ENCODE assay signal across 22 cellular contexts in the genomic region with DNA sequence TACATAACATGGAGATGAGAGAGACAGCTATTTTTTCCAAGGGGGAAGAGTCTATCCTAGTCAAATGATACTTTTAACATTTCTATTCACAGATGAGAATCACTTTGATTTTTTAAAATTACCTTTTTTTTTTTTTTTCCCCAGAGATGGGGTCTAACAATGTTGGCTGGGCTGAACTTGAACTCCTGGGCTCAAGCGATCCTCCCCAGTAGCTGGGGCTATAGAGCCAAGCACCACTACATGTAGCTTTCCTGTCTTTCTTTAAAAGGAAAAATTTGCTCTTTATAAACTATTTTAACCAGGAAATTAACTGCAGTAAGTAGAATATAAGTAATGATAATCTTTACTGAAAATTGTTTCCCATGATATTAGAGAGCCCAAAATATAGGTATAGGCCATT. TPM values are rescaled to one million over a fixed set of nuclear protein-coding genes. Genes with fewer than 3 reads are reported as not detected.
DNase-seq lines count a peak whose midpoint lies in the region; ATAC-seq, FAIRE-seq and TF ChIP-seq lines count a peak whose summit lies in the region.
"Had no signal": no experiment of that assay in that cellular context is flagged by ENCODE, and none has a peak within 500 bp of the region (broad histone marks: within the 10 kb centered on the region; RNA-seq: fewer than 3 reads in every experiment).

No MANE protein-coding gene starts in this region.

- TF ChIP-seq RAD21 in H1 (IDR thresholded peaks at IDR 0.05 in 1 of 2, conservative IDR thresholded peaks at IDR 0.05 in 1 of 2; ENCODE audit: low read depth in 2 of 2, low read length in 2 of 2), result peak; percentile 7 to 35; a peak in 3 of 4 replicates

- DNase-seq in AG04450 (ENCODE audit: low read depth, low spot score) (no peak), NCI-H69 (lab: John Stamatoyannopoulos, UW) (peak; percentile 17), H1 (ENCODE audit: low read depth in 1 of 2, low spot score in 2 of 2) (no peak), kidney epithelial cell (ENCODE audit: low read depth) (no peak), upper lobe of right lung (no peak), NCI-H82 treated with DMSO at 0.1 percent for 48 hours (lab: John Stamatoyannopoulos, UW; ENCODE audit: unreplicated experiment) (no peak), DMS53 treated with DMSO at 0.1 percent for 48 hours (lab: John Stamatoyannopoulos, UW; ENCODE audit: unreplicated experiment) (no peak)
- DNase-seq: activated effector memory CD4-positive, alpha-beta T cell treated with anti-CD3 and anti-CD28 coated beads, Interleukin-2, amount 50 U/mL, for 16 hours; activated naive CD8-positive, alpha-beta T cell treated with anti-CD3 and anti-CD28 coated beads, Interleukin-2, amount 50 U/mL, for 24 hours; caudate nucleus; esophagus squamous epithelium; head of caudate nucleus; left ventricle myocardium inferior; NCI-H146; NCI-H2171 treated with DMSO at 0.1 percent for 48 hours; NCI-H774; retina had no signal

- H3K79me1 ChIP-seq in H1 (ENCODE audit: low read depth, low read length), result no peaks in the 10 kb centered on the region

- no peak overlapping the region for H2BK12ac ChIP-seq in H1 (ENCODE audit: low read depth, low read length)

- H3K9ac ChIP-seq in H1 (replicated peaks in 1 of 4; ENCODE audit: extremely low read depth in 1 of 4, low read depth in 3 of 4, low read length in 3 of 4), result no peak overlapping the region

- H2AFZ ChIP-seq in H1 (ENCODE audit: low read length), result no peak overlapping the region

- POLR2A ChIA-PET in AG04450 (lab: Yijun Ruan, JAX), result interaction anchor here (0.7 kb wide), 1 partner anchor 279 kb away, joined by 7 read pairs; no protein-coding TSS in a partner anchor
- POLR2A ChIA-PET in H1 (lab: Charles Lee; ENCODE audit: partially characterized antibody), result no interaction called here

- no peak overlapping the region for H2BK5ac ChIP-seq in H1 (ENCODE audit: low read depth, low read length)

- H2AK5ac ChIP-seq in H1 (ENCODE audit: low read depth, low read length), result no peak overlapping the region

- no peak for ATAC-seq in upper lobe of right lung
- ATAC-seq in GM18867 (IDR thresholded peaks at IDR 0.05; ENCODE audit: unreplicated experiment), result no peak
- ATAC-seq: A549; activated naive CD8-positive, alpha-beta T cell treated with anti-CD3 and anti-CD28 coated beads, Interleukin-2, amount 50 U/mL, for 24 hours; HepG2 had no signal

- peak overlapping the region; percentile 24; the same call in 1 of the 2 replicates for H3K4me3 ChIP-seq in AG04450 (ENCODE audit: low read depth, low read length)
- no peak overlapping the region for H3K4me3 ChIP-seq in H1 (ENCODE audit: extremely low read depth in 1 of 4, insufficient read depth in 2 of 4, low read depth in 3 of 4, low read length in 4 of 4)
- H3K4me3 ChIP-seq in kidney epithelial cell (ENCODE audit: low read depth, low read length), result peak overlapping the region; percentile 74
- no peak overlapping the region for H3K4me3 ChIP-seq in upper lobe of right lung
- H3K4me3 ChIP-seq: A549, esophagus squamous epithelium, left ventricle myocardium inferior had no signal

- no peak overlapping the region for H3K4ac ChIP-seq in H1 (replicated peaks; ENCODE audit: insufficient read length, low read depth, low read length)

- H3K36me3 ChIP-seq in H1 (ENCODE audit: control insufficient read depth in 2 of 4, insufficient read depth in 4 of 4, low read length in 3 of 4), result no peaks in the 10 kb centered on the region
- H3K36me3 ChIP-seq in kidney epithelial cell (ENCODE audit: control insufficient read depth, insufficient read depth, low read length), result no peaks in the 10 kb centered on the region
- no peaks in the 10 kb centered on the region for H3K36me3 ChIP-seq in upper lobe of right lung
- H3K36me3 ChIP-seq: esophagus squamous epithelium, left ventricle myocardium inferior, neutrophil had no signal

- intact Hi-C loops in upper lobe of right lung (cut with DNase I), result no loop called here

- CTCF ChIA-PET in AG04450 (lab: Charles Lee), result interaction anchor here (0.7 to 2.2 kb wide), 6 partner anchors 17 to 752 kb away, joined by 3 to 8 read pairs (median 4); no protein-coding TSS in a partner anchor
- CTCF ChIA-PET in H1 (lab: Charles Lee; ENCODE audit: partially characterized antibody), result interaction anchor here (1.6 to 3.6 kb wide), 2 partner anchors 101 to 104 kb away, joined by 3 to 9 read pairs; no protein-coding TSS in a partner anchor

- H4K8ac ChIP-seq in H1 (ENCODE audit: extremely low read depth, insufficient read depth, low read length), result no peak overlapping the region

- no peak overlapping the region for H3K27ac ChIP-seq in AG04450 (ENCODE audit: low read depth, low read length)
- no peak overlapping the region for H3K27ac ChIP-seq in H1 (ENCODE audit: low read depth, low read length)
- no peak overlapping the region for H3K27ac ChIP-seq in upper lobe of right lung
- H3K27ac ChIP-seq: A549, esophagus squamous epithelium, left ventricle myocardium inferior, neutrophil, VCaP had no signal

- H3K56ac ChIP-seq in H1 (replicated peaks; ENCODE audit: insufficient read length, low read depth, low read length), result no peak overlapping the region

- no peak overlapping the region for H4K5ac ChIP-seq in H1 (ENCODE audit: insufficient read length, low read depth, low read length)

- WGBS in H1 (ENCODE audit: extremely low coverage in 1 of 2, insufficient coverage in 1 of 2, insufficient read length in 1 of 2, insufficient replicate concordance in 2 of 2, low coverage in 1 of 2, low lambda C conversion rate in 2 of 2, missing lambda C conversion rate in 1 of 2), 2 experiments, result 100% methylated on average over 1 of the region's 1 CpG; no CpG with 5 or more reads in 1 of the 2 experiments

- H3K23me2 ChIP-seq in H1 (ENCODE audit: low read depth, low read length), result peaks cover 6% of the 10 kb centered on the region

- no peaks in the 10 kb centered on the region for H3K79me2 ChIP-seq in H1 (ENCODE audit: control insufficient read depth in 1 of 2, insufficient read depth in 2 of 2, low read length in 2 of 2)

- H3K23ac ChIP-seq in H1 (ENCODE audit: insufficient read length), result no peak overlapping the region

- no peak overlapping the region for H2BK120ac ChIP-seq in H1 (replicated peaks; ENCODE audit: low read depth, low read length)

- no peak overlapping the region for H2BK15ac ChIP-seq in H1 (ENCODE audit: low read length)

- no peak overlapping the region for H3K4me2 ChIP-seq in H1 (ENCODE audit: insufficient read depth in 1 of 2, low read depth in 2 of 2, low read length in 2 of 2)
- H3K4me2 ChIP-seq: A549 had no signal

- TF ChIP-seq EP300 in H1 (IDR thresholded peaks at IDR 0.05; ENCODE audit: borderline replicate concordance in 1 of 2, low read depth in 2 of 2, low read length in 2 of 2), result no peak

- no peak overlapping the region for H2BK20ac ChIP-seq in H1 (ENCODE audit: low read length)

- H3K14ac ChIP-seq in H1 (ENCODE audit: insufficient read length), result no peak overlapping the region

- H3K18ac ChIP-seq in H1 (ENCODE audit: extremely low read depth, low read length), result no peak overlapping the region

- no peak overlapping the region for H4K91ac ChIP-seq in H1 (replicated peaks; ENCODE audit: insufficient read length, low read length)

- peak; percentile 50 for TF ChIP-seq CTCF in AG04450 (IDR thresholded peaks at IDR 0.05; ENCODE audit: low read depth, low read length)
- TF ChIP-seq CTCF in H1 (IDR thresholded peaks at IDR 0.05; ENCODE audit: control extremely low read depth in 1 of 3, insufficient read depth in 1 of 3, low read depth in 1 of 3, low read length in 3 of 3), result no peak
- TF ChIP-seq CTCF in kidney epithelial cell (IDR thresholded peaks at IDR 0.05; ENCODE audit: insufficient read depth, low read length, poor library complexity, severe bottlenecking), result peak; percentile 52
- no peak for TF ChIP-seq CTCF in upper lobe of right lung (IDR thresholded peaks at IDR 0.05)

- no peak for FAIRE-seq in H1 (lab: Jason Lieb, UNC)
- FAIRE-seq: HepG2 had no signal

- H3K27me3 ChIP-seq in AG04450 (ENCODE audit: control insufficient read depth, insufficient read depth, low read length), result no peaks in the 10 kb centered on the region
- H3K27me3 ChIP-seq in H1 (replicated peaks in 1 of 4; ENCODE audit: control insufficient read depth in 3 of 4, extremely low read depth in 1 of 4, insufficient read depth in 3 of 4, low read length in 3 of 4), result peaks cover 2 to 39% (median 30%) of the 10 kb centered on the region in 4 experiments
- no peaks in the 10 kb centered on the region for H3K27me3 ChIP-seq in kidney epithelial cell (ENCODE audit: control insufficient read depth, insufficient read depth, low read length)
- H3K27me3 ChIP-seq in upper lobe of right lung, result peaks cover 10% of the 10 kb centered on the region

- H3K4me1 ChIP-seq in H1 (replicated peaks in 1 of 4; ENCODE audit: control insufficient read depth in 3 of 4, insufficient read depth in 4 of 4, low read length in 3 of 4) (peaks cover 0 to 5% (median 3%) of the 10 kb centered on the region in 4 experiments; a peak in 3 of 7 replicates), upper lobe of right lung (peaks cover 30% of the 10 kb centered on the region)

- no peaks in the 10 kb centered on the region; the same call in 1 of the 2 replicates for H3K9me3 ChIP-seq in AG04450 (ENCODE audit: control insufficient read depth, insufficient read depth, low read length)
- no peaks in the 10 kb centered on the region for H3K9me3 ChIP-seq in H1 (ENCODE audit: insufficient read depth in 2 of 2, low read depth in 1 of 2, low read length in 1 of 2)
- no peaks in the 10 kb centered on the region for H3K9me3 ChIP-seq in upper lobe of right lung
- H3K9me3 ChIP-seq: A549, esophagus squamous epithelium, left ventricle myocardium inferior, neutrophil had no signal

- peaks cover 0 to 1% of the 10 kb centered on the region in 2 experiments for H4K20me1 ChIP-seq in H1 (replicated peaks in 1 of 2; ENCODE audit: control insufficient read depth in 1 of 2, insufficient read depth in 2 of 2, low read length in 2 of 2)

- no peak for TF ChIP-seq POLR2A in H1 (IDR thresholded peaks at IDR 0.05; ENCODE audit: control extremely low read depth in 1 of 2, low read depth in 2 of 2, low read length in 2 of 2)

TF ChIP-seq in H1, 55 proteins besides CTCF, POLR2A, EP300 and RAD21 (continues in another document):
- no peak for TF ChIP-seq EZH2 (IDR thresholded peaks at IDR 0.05; ENCODE audit: low read depth, low read length, severe bottlenecking)
- TF ChIP-seq BACH1 (IDR thresholded peaks at IDR 0.05; ENCODE audit: low read length), result no peak

RNA-seq across cellular contexts. Expression of a gene that starts 3.3 kb away (rescaled TPM):
- 36.0 and 50.0 TPM in 2 replicates for polyA plus RNA-seq in AG04450 (2011; rRNA removed)
- 115 and 137 TPM in 2 replicates for polyA minus RNA-seq in AG04450 (2011; rRNA and poly(A)+ RNA removed)
- total RNA-seq in H1 (2021; fragmentation: NEBNext Ultra II Directional; extraction: Animal tissue kit (Norgen Biotek cat#: 25700)), result 22.4 and 26.1 TPM in 2 replicates
- polyA plus RNA-seq in H1 (2011; rRNA removed), result 6.8 and 14.0 TPM in 2 replicates
- 8.2 TPM for polyA plus RNA-seq in H1 (2011; cell fraction: cytosol; rRNA removed)
- 12.6 TPM for polyA plus RNA-seq in H1 (2011; cell fraction: nucleus; rRNA removed)
- 23.0 to 26.0 TPM (median 23.9 TPM) in 4 replicates for polyA plus RNA-seq in H1 (2012, experiment 1 of 2)
- 3.5 TPM for polyA plus RNA-seq in H1 (2012, experiment 2 of 2)
- polyA plus RNA-seq in H1 (2013, experiment 1 of 2), result 11.0 TPM
- 9.9 TPM for polyA plus RNA-seq in H1 (2013, experiment 2 of 2)
- 71.4 and 91.0 TPM in 2 replicates for polyA minus RNA-seq in H1 (2011; rRNA and poly(A)+ RNA removed)
- 25.5 TPM for polyA minus RNA-seq in H1 (2011; cell fraction: cytosol; rRNA and poly(A)+ RNA removed)
- 36.5 TPM for polyA minus RNA-seq in H1 (2011; cell fraction: nucleus; rRNA and poly(A)+ RNA removed)
- 8.0 and 8.1 TPM in 2 replicates for total RNA-seq in kidney epithelial cell
- 18.4 TPM for total RNA-seq in upper lobe of right lung
- total RNA-seq: HepG2 had no signal
- polyA plus RNA-seq: HepG2 had no signal

Comparison
In these comparisons a context has a peak if more than half of its experiments do, and no peak if none do; other contexts are left out.
1. H3K4me3 ChIP-seq: peak in AG04450 (single experiment) and kidney epithelial cell (single experiment); none in H1 (0 of 4) and upper lobe of right lung (single experiment).
2. CTCF ChIP-seq: peak in AG04450 (single experiment) and kidney epithelial cell (single experiment); none in H1 (0 of 3) and upper lobe of right lung (single experiment).